Comparison of ENCODE assay signal across 17 cellular contexts in the genomic region with DNA sequence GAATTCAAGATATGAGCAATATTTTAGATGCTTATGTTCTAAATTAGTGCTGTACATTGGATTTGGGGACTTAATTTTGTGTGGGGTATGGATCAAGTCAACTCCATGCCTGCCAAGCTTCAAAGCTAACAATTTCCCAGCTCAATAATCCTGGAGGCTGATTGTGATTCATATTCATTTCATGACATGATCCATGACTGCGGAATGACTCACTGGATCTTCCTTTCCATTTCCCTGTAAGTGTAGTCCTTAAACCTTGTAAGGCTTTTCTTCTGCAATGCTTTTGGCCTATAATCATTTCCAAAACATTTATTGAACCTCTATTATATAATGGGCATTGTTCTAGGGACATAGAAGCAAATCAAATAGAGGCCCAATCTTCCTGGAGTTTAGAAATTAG. TPM values are rescaled to one million over a fixed set of nuclear protein-coding genes. Genes with fewer than 3 reads are reported as not detected.
DNase-seq lines count a peak whose midpoint lies in the region; ATAC-seq and TF ChIP-seq lines count a peak whose summit lies in the region.
"Had no signal": no experiment of that assay in that cellular context is flagged by ENCODE, and none has a peak within 500 bp of the region (broad histone marks: within the 10 kb centered on the region; RNA-seq: fewer than 3 reads in every experiment).

No MANE protein-coding gene starts in this region.

- peaks cover 0 to 13% (median 5%) of the 10 kb centered on the region in 5 donors for H3K27me3 Mint-ChIP-seq in naive thymus-derived CD4-positive, alpha-beta T cell
- H3K27me3 Mint-ChIP-seq: dendritic cell treated with granulocyte-macrophage colony-stimulating factor and Interleukin-4, amounts not matched to agents 40 ng/mL and 50 ng/mL, for 4 days had no signal

- H3K27ac Mint-ChIP-seq in naive thymus-derived CD4-positive, alpha-beta T cell, result no peak overlapping the region
- H3K27ac Mint-ChIP-seq: dendritic cell treated with granulocyte-macrophage colony-stimulating factor and Interleukin-4, amounts not matched to agents 40 ng/mL and 50 ng/mL, for 4 days; naive thymus-derived CD8-positive, alpha-beta T cell had no signal

- no peak for TF ChIP-seq CTCF in PC-3 (conservative IDR thresholded peaks at IDR 0.05; ENCODE audit: low read depth, low read length)
- TF ChIP-seq CTCF in epithelial cell of esophagus (IDR thresholded peaks at IDR 0.05; ENCODE audit: insufficient read depth, low read depth, low read length, missing control alignments), result no peak

- peaks cover 17% of the 10 kb centered on the region for H3K4me1 ChIP-seq in PC-3 (ENCODE audit: insufficient read depth, low read length)
- H3K4me1 ChIP-seq in naive thymus-derived CD4-positive, alpha-beta T cell (ENCODE audit: control insufficient read depth in 2 of 2, insufficient read depth in 2 of 2, low read length in 2 of 2), result no peaks in the 10 kb centered on the region
- H3K4me1 ChIP-seq: vagina had no signal

- H3K79me2 ChIP-seq in PC-3 (ENCODE audit: low read length), result no peaks in the 10 kb centered on the region

- H3K9me3 ChIP-seq in PC-3 (ENCODE audit: low read length), result no peaks in the 10 kb centered on the region
- H3K9me3 ChIP-seq in naive thymus-derived CD4-positive, alpha-beta T cell (ENCODE audit: control insufficient read depth in 2 of 3, low read length in 3 of 3), result no peaks in the 10 kb centered on the region
- H3K9me3 ChIP-seq: vagina had no signal

- no peaks in the 10 kb centered on the region for H3K4me1 Mint-ChIP-seq in naive thymus-derived CD4-positive, alpha-beta T cell

- H3K4me3 Mint-ChIP-seq in naive thymus-derived CD4-positive, alpha-beta T cell, result no peak overlapping the region
- H3K4me3 Mint-ChIP-seq: dendritic cell treated with granulocyte-macrophage colony-stimulating factor and Interleukin-4, amounts not matched to agents 40 ng/mL and 50 ng/mL, for 4 days; naive thymus-derived CD8-positive, alpha-beta T cell had no signal

- H3K9ac ChIP-seq in PC-3 (ENCODE audit: low read length), result no peak overlapping the region

- CTCF ChIA-PET in PC-3 (lab: Charles Lee), result interaction anchor here (0.6 kb wide), 2 partner anchors 162 to 284 kb away, joined by 3 to 4 read pairs; no protein-coding TSS in a partner anchor
- CTCF ChIA-PET in naive thymus-derived CD4-positive, alpha-beta T cell (lab: Charles Lee), result no interaction called here

- H3K27ac ChIP-seq in PC-3 (ENCODE audit: low read length), result peak overlapping the region; percentile 60
- H3K27ac ChIP-seq in naive thymus-derived CD4-positive, alpha-beta T cell (ENCODE audit: low read depth, low read length), result no peak overlapping the region
- H3K27ac ChIP-seq: vagina had no signal

- H3K9me2 ChIP-seq in PC-3 (replicated peaks; ENCODE audit: low read length), result no peaks in the 10 kb centered on the region

- H3K27me3 ChIP-seq in PC-3 (ENCODE audit: low read length), result no peaks in the 10 kb centered on the region
- H3K27me3 ChIP-seq in naive thymus-derived CD4-positive, alpha-beta T cell (ENCODE audit: control insufficient read depth in 2 of 2, insufficient read depth in 2 of 2, low read length in 2 of 2), result no peaks in the 10 kb centered on the region
- H3K27me3 ChIP-seq: vagina had no signal

- no peaks in the 10 kb centered on the region for H3K36me3 ChIP-seq in PC-3 (ENCODE audit: low read depth, low read length)
- H3K36me3 ChIP-seq in naive thymus-derived CD4-positive, alpha-beta T cell (ENCODE audit: control insufficient read depth in 2 of 3, insufficient read depth in 3 of 3, low read length in 3 of 3), result no peaks in the 10 kb centered on the region
- H3K36me3 ChIP-seq: vagina had no signal

- BruUV-seq in PC-3 (replicated peaks; lab: Mats Ljungman, UMichigan), result no TSS peak

- H3F3A ChIP-seq in PC-3 (ENCODE audit: low read length, unreplicated experiment), result no peaks in the 10 kb centered on the region

- H4K20me1 ChIP-seq in PC-3 (ENCODE audit: low read length), result no peaks in the 10 kb centered on the region

- no peak overlapping the region for H2AFZ ChIP-seq in PC-3 (ENCODE audit: low read length)

- POLR2A ChIA-PET in PC-3 (lab: Charles Lee; ENCODE audit: unreplicated experiment), result interaction anchor here (0.6 kb wide), 1 partner anchor 36 kb away, joined by 7 read pairs; no protein-coding TSS in a partner anchor
- POLR2A ChIA-PET in naive thymus-derived CD4-positive, alpha-beta T cell (lab: Charles Lee), result no interaction called here

- H3K4me2 ChIP-seq in PC-3 (ENCODE audit: low read length), result 0 out of 2 replicates have a peak overlapping the region, but pooled peaks have one; percentile 15

- ATAC-seq in PC-3 (peak; percentile 94), GM19395 (IDR thresholded peaks at IDR 0.05; ENCODE audit: unreplicated experiment) (no peak)
- ATAC-seq in naive thymus-derived CD4-positive, alpha-beta T cell, result no peak
- ATAC-seq: activated CD4-positive, CD25-positive, alpha-beta regulatory T cell treated with anti-CD3 and anti-CD28 coated beads, Interleukin-2, amount 50 U/mL, for 24 hours; GM12878; naive thymus-derived CD8-positive, alpha-beta T cell had no signal

- no peak overlapping the region for H3K4me3 ChIP-seq in PC-3 (ENCODE audit: low read length)
- H3K4me3 ChIP-seq in epithelial cell of esophagus (ENCODE audit: low read length), result no peak overlapping the region
- no peak overlapping the region for H3K4me3 ChIP-seq in naive thymus-derived CD4-positive, alpha-beta T cell (ENCODE audit: low read length)
- H3K4me3 ChIP-seq: GM12878, vagina had no signal

- intact Hi-C loops in PC-3 (cut with micrococcal nuclease), result loop anchor here (2.0 kb wide), 1 partner anchor 13 kb away; no protein-coding TSS in a partner anchor
- intact Hi-C loops in naive thymus-derived CD4-positive, alpha-beta T cell (cut with micrococcal nuclease), result no loop called here

- peaks cover 0 to 8% (median 0%) of the 10 kb centered on the region in 11 donors for H3K9me3 Mint-ChIP-seq in naive thymus-derived CD4-positive, alpha-beta T cell
- H3K9me3 Mint-ChIP-seq: dendritic cell treated with granulocyte-macrophage colony-stimulating factor and Interleukin-4, amounts not matched to agents 40 ng/mL and 50 ng/mL, for 4 days had no signal

- no peaks in the 10 kb centered on the region for H3K36me3 Mint-ChIP-seq in naive thymus-derived CD4-positive, alpha-beta T cell
- H3K36me3 Mint-ChIP-seq: naive thymus-derived CD8-positive, alpha-beta T cell had no signal

- DNase-seq in COLO829 (ENCODE audit: low spot score) (peak; percentile 58), PC-3 (peak; percentile 87), epithelial cell of esophagus (ENCODE audit: low read depth) (peak; percentile 94), non-pigmented ciliary epithelial cell (ENCODE audit: low read depth) (peak; percentile 83), NCI-H187 treated with DMSO at 0.1 percent for 48 hours (lab: John Stamatoyannopoulos, UW) (no peak), NCI-H526 treated with DMSO at 0.1 percent for 48 hours (lab: John Stamatoyannopoulos, UW) (no peak)
- DNase-seq in naive thymus-derived CD4-positive, alpha-beta T cell, result no peak
- DNase-seq: COR-L47; naive thymus-derived CD8-positive, alpha-beta T cell; NCI-H524; SHP77 treated with DMSO at 0.1 percent for 48 hours; small intestine had no signal

RNA-seq across cellular contexts. Expression of gene CCN2, which starts 44.8 kb away (rescaled TPM):
- total RNA-seq in PC-3 (2014; rRNA removed), result 33.2 and 34.4 TPM in 2 replicates
- not detected for total RNA-seq in naive thymus-derived CD4-positive, alpha-beta T cell
- polyA plus RNA-seq in naive thymus-derived CD4-positive, alpha-beta T cell, result not detected
- polyA plus RNA-seq: naive thymus-derived CD8-positive, alpha-beta T cell had no signal

Comparison
In these comparisons a context has a peak if more than half of its experiments do, and no peak if none do; other contexts are left out.
1. DNase-seq: peak in COLO829 (single experiment), PC-3 (single experiment), epithelial cell of esophagus (single experiment) and non-pigmented ciliary epithelial cell (single experiment); none in naive thymus-derived CD4-positive, alpha-beta T cell (0 of 9), NCI-H187 treated with DMSO at 0.1 percent for 48 hours (single experiment) and NCI-H526 treated with DMSO at 0.1 percent for 48 hours (single experiment).
2. RNA of gene CCN2, which starts 44.8 kb away (total RNA-seq): 33.2 to 34.4 TPM in PC-3; not detected in naive thymus-derived CD4-positive, alpha-beta T cell; every median in the first group is over 10 times any median in the second.